23 cellular contexts compared by ENCODE assay signal in genomic region chr9:88984543-88984883, GRCh38. TPM values are rescaled to one million over a fixed set of nuclear protein-coding genes. Genes with fewer than 3 reads are reported as not detected.
"Had no signal": no experiment of that assay in that cellular context is flagged by ENCODE, and none has a peak within 500 bp of the region (broad histone marks: within the 10 kb centered on the region; RNA-seq: fewer than 3 reads in every experiment).

No MANE protein-coding gene starts in this region.

- DNase-seq: activated B cell treated with CpG ODN at 0.5 μM for 24 hours; activated CD4-positive, alpha-beta T cell treated with anti-CD3 and anti-CD28 coated beads for 1 hour; activated CD4-positive, alpha-beta T cell treated with anti-CD3 and anti-CD28 coated beads, Interleukin-2, amount 10 ng/mL, durations not matched to agents 24 days and 14 days; activated CD4-positive, alpha-beta T cell treated with anti-CD3 and anti-CD28 coated beads, Interleukin-2, amount 50 U/mL, for 48 hours; activated gamma-delta T cell; activated naive CD4-positive, alpha-beta T cell treated with anti-CD3 and anti-CD28 coated beads, Interleukin-2, amount 10 ng/mL, durations not matched to agents 7 days and 5 days; activated naive CD8-positive, alpha-beta T cell treated with anti-CD3 and anti-CD28 coated beads for 36 hours; activated T-cell treated with anti-CD3 and anti-CD28 coated beads, Interleukin-2, amount 50 U/mL, for 24 hours; brain microvascular endothelial cell; Karpas-422; MM.1S; NCI-H1105; NCI-H1436; NCI-H1694 treated with DMSO at 0.1 percent for 48 hours; NCI-H2029 treated with DMSO at 0.1 percent for 48 hours; NCI-H345; NCI-H510A treated with DMSO at 0.1 percent for 48 hours; SIG-M5; T-helper 17 cell; T-helper 9 cell had no signal

- H3K36me3 ChIP-seq: brain microvascular endothelial cell had no signal

- H3K4me3 ChIP-seq: K562 had no signal

- H3K27me3 ChIP-seq: brain microvascular endothelial cell had no signal

- ATAC-seq: activated CD8-positive, alpha-beta memory T cell treated with anti-CD3 and anti-CD28 coated beads, Interleukin-2, amount 10 ng/mL, durations not matched to agents 7 days and 5 days; K562; T-helper 17 cell had no signal

- H3K27ac ChIP-seq: brain microvascular endothelial cell had no signal

- FAIRE-seq: K562, TTC549 had no signal

RNA-seq across cellular contexts. Expression of gene S1PR3, which starts 6.8 kb away (rescaled TPM):
- total RNA-seq: activated B cell treated with CpG ODN at 0.5 μM for 24 hours had no signal
